ENCODE assay signal across 16 cellular contexts in genomic region chr10:4633186-4633585, GRCh38.
A peak's percentile ranks its signal among the peaks of the same experiment; 100 is the strongest.
DNase-seq lines count a peak whose midpoint lies in the region; ATAC-seq and TF ChIP-seq lines count a peak whose summit lies in the region.
"Had no signal": no experiment of that assay in that cellular context is flagged by ENCODE, and none has a peak within 500 bp of the region (broad histone marks: within the 10 kb centered on the region; RNA-seq: fewer than 3 reads in every experiment).

No MANE protein-coding gene starts in this region.

- H3K4me1 Mint-ChIP-seq in GM23338 (peaks cover 13% of the 10 kb centered on the region; the same call in 2 of the 3 replicates), nephron progenitor cell (peaks cover 34% of the 10 kb centered on the region)
- no peaks in the 10 kb centered on the region for H3K4me1 Mint-ChIP-seq in activated T-cell treated with anti-CD3 and anti-CD28 coated beads, Interleukin-2, amount 50 U/mL, for 24 hours (ENCODE audit: low read depth)

- H3K27ac ChIP-seq in GM23338 (ENCODE audit: low read depth) (no peak overlapping the region), PC-9 (no peak overlapping the region), subcutaneous abdominal adipose tissue (ENCODE audit: low read depth, low read length) (peak overlapping the region; percentile 19)
- H3K27ac ChIP-seq: HL-60 had no signal

- peak overlapping the region; percentile 96; the same call in 1 of the 2 replicates for H2AFZ ChIP-seq in GM23338
- H2AFZ ChIP-seq in PC-9 = no peak overlapping the region

- no peaks in the 10 kb centered on the region for H3F3A ChIP-seq in GM23338 (replicated peaks; ENCODE audit: low read depth)
- H3F3A ChIP-seq in PC-9 (ENCODE audit: insufficient read depth, low read depth) = no peaks in the 10 kb centered on the region

- H3K4me2 ChIP-seq in GM23338 (no peak overlapping the region), PC-9 (0 out of 2 replicates have a peak overlapping the region, but pooled peaks have one; percentile 13)

- H3K36me3 Mint-ChIP-seq in GM23338 (ENCODE audit: low read depth) (no peaks in the 10 kb centered on the region), nephron progenitor cell (ENCODE audit: low read depth) (no peaks in the 10 kb centered on the region)
- no peaks in the 10 kb centered on the region for H3K36me3 Mint-ChIP-seq in activated T-cell treated with anti-CD3 and anti-CD28 coated beads, Interleukin-2, amount 50 U/mL, for 24 hours (ENCODE audit: low read depth)

- H4K20me1 ChIP-seq in GM23338 (replicated peaks; ENCODE audit: insufficient read depth) (no peaks in the 10 kb centered on the region), PC-9 (ENCODE audit: insufficient read depth) (no peaks in the 10 kb centered on the region)

- H3K4me1 ChIP-seq in GM23338 (ENCODE audit: insufficient read depth) = no peaks in the 10 kb centered on the region
- H3K4me1 ChIP-seq in PC-9 (replicated peaks; ENCODE audit: insufficient read depth) = peaks cover 7% of the 10 kb centered on the region; the same call in 1 of the 2 replicates
- H3K4me1 ChIP-seq in subcutaneous abdominal adipose tissue (ENCODE audit: control insufficient read depth in 5 of 5, insufficient read depth in 5 of 5, low read length in 5 of 5) = peaks cover 0 to 14% (median 9%) of the 10 kb centered on the region in 5 donors

- intact Hi-C loops in PC-9 (cut with micrococcal nuclease; ENCODE audit: unreplicated experiment) = loop anchor here (1.0 kb wide), 1 partner anchor 289 kb away; no protein-coding TSS in a partner anchor

- CTCF ChIA-PET in PC-9 (lab: Charles Lee) = interaction anchor here (0.6 kb wide), 1 partner anchor 29 kb away, joined by 3 read pairs; no protein-coding TSS in a partner anchor

- H3K27ac Mint-ChIP-seq in GM23338 = no peak overlapping the region; the same call in 1 of the 2 replicates
- H3K27ac Mint-ChIP-seq in nephron progenitor cell = peak overlapping the region; percentile 58
- no peak overlapping the region for H3K27ac Mint-ChIP-seq in activated T-cell treated with anti-CD3 and anti-CD28 coated beads, Interleukin-2, amount 50 U/mL, for 24 hours
- H3K27ac Mint-ChIP-seq: B cell; CD4-positive, alpha-beta T cell; HFFc6 had no signal

- POLR2A ChIA-PET in PC-9 (lab: Charles Lee; ENCODE audit: unreplicated experiment) = no interaction called here

- H3K9me3 ChIP-seq in PC-9 (ENCODE audit: insufficient read depth, low read depth) (no peaks in the 10 kb centered on the region), subcutaneous abdominal adipose tissue (ENCODE audit: control insufficient read depth in 5 of 5, low read length in 5 of 5) (peaks cover 0 to 2% (median 0%) of the 10 kb centered on the region in 5 donors)

- H3K27me3 ChIP-seq in GM23338 (ENCODE audit: insufficient read depth) = no peaks in the 10 kb centered on the region
- H3K27me3 ChIP-seq in PC-9 (ENCODE audit: insufficient read depth, low read depth) = no peaks in the 10 kb centered on the region
- no peaks in the 10 kb centered on the region for H3K27me3 ChIP-seq in subcutaneous abdominal adipose tissue (ENCODE audit: control insufficient read depth in 5 of 5, insufficient read depth in 4 of 5, low read length in 5 of 5)

- H3K9me2 ChIP-seq in GM23338 (ENCODE audit: insufficient read depth) = peaks cover 22% of the 10 kb centered on the region; the same call in 1 of the 2 replicates
- no peaks in the 10 kb centered on the region for H3K9me2 ChIP-seq in PC-9 (ENCODE audit: insufficient read depth)

- BruUV-seq in PC-9 (replicated peaks; lab: Mats Ljungman, UMichigan) = no TSS peak

- H3K9ac ChIP-seq in subcutaneous abdominal adipose tissue (ENCODE audit: low read length in 5 of 5) = no peak overlapping the region

- H3K27me3 Mint-ChIP-seq in GM23338 (ENCODE audit: insufficient read depth, low read depth, poor library complexity) (peaks cover 3% of the 10 kb centered on the region), nephron progenitor cell (ENCODE audit: low read depth, poor library complexity) (no peaks in the 10 kb centered on the region)
- H3K27me3 Mint-ChIP-seq in activated T-cell treated with anti-CD3 and anti-CD28 coated beads, Interleukin-2, amount 50 U/mL, for 24 hours = peaks cover 4% of the 10 kb centered on the region
- H3K27me3 Mint-ChIP-seq: CD4-positive, alpha-beta T cell had no signal

- no peak for ATAC-seq in GM23338
- ATAC-seq: GM12878 had no signal

- H3K4me3 ChIP-seq in GM23338 (no peak overlapping the region), PC-9 (no peak overlapping the region), subcutaneous abdominal adipose tissue (ENCODE audit: low read depth in 1 of 5, low read length in 5 of 5) (peak overlapping the region in 2 of 5 donors; percentile 29 to 35)
- H3K4me3 ChIP-seq: GM12878 had no signal

- TF ChIP-seq CTCF in GM23338 (conservative IDR thresholded peaks at IDR 0.05; ENCODE audit: low read depth in 2 of 2) = no peak
- no peak for TF ChIP-seq CTCF in PC-9 (conservative IDR thresholded peaks at IDR 0.05)
- TF ChIP-seq CTCF in nephron progenitor cell (IDR thresholded peaks at IDR 0.05) = no peak

- H3K79me2 ChIP-seq in GM23338 (replicated peaks; ENCODE audit: insufficient read depth) (no peaks in the 10 kb centered on the region), PC-9 (ENCODE audit: low read depth) (no peaks in the 10 kb centered on the region)

- H3K9me3 Mint-ChIP-seq in GM23338 = no peaks in the 10 kb centered on the region
- peaks cover 8% of the 10 kb centered on the region for H3K9me3 Mint-ChIP-seq in nephron progenitor cell
- H3K9me3 Mint-ChIP-seq in activated T-cell treated with anti-CD3 and anti-CD28 coated beads, Interleukin-2, amount 50 U/mL, for 24 hours = peaks cover 2% of the 10 kb centered on the region
- H3K9me3 Mint-ChIP-seq: CD4-positive, alpha-beta T cell had no signal

- no peak overlapping the region for H3K4me3 Mint-ChIP-seq in GM23338
- no peak overlapping the region for H3K4me3 Mint-ChIP-seq in nephron progenitor cell
- no peak overlapping the region for H3K4me3 Mint-ChIP-seq in activated T-cell treated with anti-CD3 and anti-CD28 coated beads, Interleukin-2, amount 50 U/mL, for 24 hours
- H3K4me3 Mint-ChIP-seq: B cell; CD4-positive, alpha-beta T cell; HFFc6 had no signal

- DNase-seq in GM23338 (ENCODE audit: low spot score) (no peak), PC-9 (peak; percentile 50 to 68), nephron progenitor cell (no peak), SW 1271 (lab: John Stamatoyannopoulos, UW) (no peak)
- no peak for DNase-seq in activated T-cell treated with anti-CD3 and anti-CD28 coated beads, Interleukin-2, amount 50 U/mL, for 1 hour
- no peak for DNase-seq in activated T-cell treated with anti-CD3 and anti-CD28 coated beads, Interleukin-2, amount 50 U/mL, for 24 hours
- DNase-seq: C1 segment of cervical spinal cord; CD4-positive, alpha-beta T cell; DMS79; HCEC 1CT; HFFc6; IMR-90 had no signal

- H3K36me3 ChIP-seq in GM23338 (ENCODE audit: insufficient read depth) (no peaks in the 10 kb centered on the region), PC-9 (ENCODE audit: low read depth) (no peaks in the 10 kb centered on the region), subcutaneous abdominal adipose tissue (ENCODE audit: control insufficient read depth in 5 of 5, insufficient read depth in 5 of 5, low read length in 5 of 5) (no peaks in the 10 kb centered on the region)

TF ChIP-seq in GM23338, 12 proteins besides CTCF, POLR2A, EP300 and RAD21 (continues in another document):
- TF ChIP-seq EZH2phosphoT487 (IDR thresholded peaks at IDR 0.05; ENCODE audit: unreplicated experiment) (no peak), NANOG (IDR thresholded peaks at IDR 0.05; ENCODE audit: borderline replicate concordance) (no peak), ZNF331 (CRISPR knock-in tag; IDR thresholded peaks at IDR 0.05; ENCODE audit: low read depth) (no peak), POLR2AphosphoS5 (IDR thresholded peaks at IDR 0.05; ENCODE audit: low read depth) (no peak), REST (IDR thresholded peaks at IDR 0.05; ENCODE audit: unreplicated experiment) (no peak), JUNB (IDR thresholded peaks at IDR 0.05; ENCODE audit: unreplicated experiment) (no peak), ETS1 (IDR thresholded peaks at IDR 0.05) (no peak), STAT1 (IDR thresholded peaks at IDR 0.05; ENCODE audit: unreplicated experiment) (no peak), ZNF114 (CRISPR knock-in tag; IDR thresholded peaks at IDR 0.05) (no peak), EZH2 (IDR thresholded peaks at IDR 0.05; ENCODE audit: low read depth, unreplicated experiment) (no peak)

Comparison
In these comparisons a context has a peak if more than half of its experiments do, and no peak if none do; other contexts are left out.
1. DNase-seq: peak in PC-9 (2 of 2); none in GM23338 (single experiment), nephron progenitor cell (single experiment), SW 1271 (0 of 2), activated T-cell treated with anti-CD3 and anti-CD28 coated beads, Interleukin-2, amount 50 U/mL, for 1 hour (single experiment) and activated T-cell treated with anti-CD3 and anti-CD28 coated beads, Interleukin-2, amount 50 U/mL, for 24 hours (single experiment).